ENCODE assay signal across 1 cellular context in the genomic region with DNA sequence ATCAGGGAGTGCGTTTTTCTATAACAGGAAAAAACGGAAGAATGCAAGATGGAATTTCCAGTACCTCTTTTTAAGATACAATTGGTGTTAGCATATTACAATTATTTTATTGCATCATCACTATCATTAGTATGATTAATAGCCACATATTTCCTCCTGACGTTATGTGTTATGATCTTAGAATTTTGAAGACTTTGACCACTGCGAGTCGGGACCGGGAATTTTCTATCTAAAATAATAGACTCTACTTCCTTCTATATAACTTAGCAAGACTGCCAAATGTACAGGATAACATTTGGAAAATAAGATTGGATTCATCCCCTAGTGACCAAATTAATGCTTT.
TF ChIP-seq lines count a peak whose summit lies in the region.

No MANE protein-coding gene starts in this region.

TF ChIP-seq in GM23338, 12 proteins besides CTCF, POLR2A, EP300 and RAD21 (continued from another document):
- no peak for TF ChIP-seq CREB1 (CRISPR knock-in tag; IDR thresholded peaks at IDR 0.05; ENCODE audit: low read depth)
